ENCODE assay signal across 18 cellular contexts in the genomic region with DNA sequence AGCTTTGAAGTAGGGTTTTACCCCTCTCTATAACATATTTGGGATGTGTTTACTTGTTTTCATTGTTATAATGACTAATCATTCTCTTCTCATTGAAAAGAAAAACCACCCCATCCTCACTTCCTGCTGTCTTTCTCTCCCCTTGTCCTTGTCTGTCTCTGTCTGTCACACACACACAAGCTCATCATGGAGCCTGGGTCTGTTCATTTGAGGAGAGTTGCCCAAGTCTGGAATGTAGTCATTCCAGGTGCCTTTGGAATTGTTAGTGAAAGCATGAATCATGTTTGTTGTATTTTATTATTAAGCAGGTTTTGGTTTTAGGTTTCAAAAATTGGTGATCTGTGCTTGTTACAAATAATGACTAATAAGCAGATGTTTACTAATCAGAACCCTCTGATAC.
DNase-seq lines count a peak whose midpoint lies in the region; ATAC-seq, FAIRE-seq and TF ChIP-seq lines count a peak whose summit lies in the region.
"Had no signal": no experiment of that assay in that cellular context is flagged by ENCODE, and none has a peak within 500 bp of the region (broad histone marks: within the 10 kb centered on the region; RNA-seq: fewer than 3 reads in every experiment).

No MANE protein-coding gene starts in this region.

- H2AK5ac ChIP-seq in mesenchymal stem cell (ENCODE audit: low read length, severe bottlenecking) = no peak overlapping the region

- no peak overlapping the region for H3K4me2 ChIP-seq in mesenchymal stem cell (ENCODE audit: low read length, poor library complexity, severe bottlenecking)

- DNase-seq in CD8-positive, alpha-beta T cell = no peak
- DNase-seq in HFFc6 = no peak
- peak; percentile 98 for DNase-seq in bronchial epithelial cell (ENCODE audit: low read depth)
- DNase-seq in mesenchymal stem cell = no peak
- DNase-seq in NCI-H146 (lab: John Stamatoyannopoulos, UW) = no peak
- no peak for DNase-seq in stimulated activated naive B cell treated with anti-CD40 and anti-IgM and Interleukin-4, amounts not matched to agents 10 μg/mL and 1 μg/mL and 100 μg/mL, for 72 hours
- no peak for DNase-seq in NCI-H2081 treated with DMSO at 0.1 percent for 48 hours (lab: John Stamatoyannopoulos, UW)
- DNase-seq: activated CD4-positive, alpha-beta T cell treated with anti-CD3 and anti-CD28 coated beads, Interleukin-2, amount 50 U/mL, for 48 hours; cerebellar nuclear complex; endodermal cell; foreskin fibroblast; GF-D8; NCI-H1092 treated with DMSO at 0.1 percent for 48 hours; NCI-H774; thyroid gland had no signal

- FAIRE-seq in bronchial epithelial cell (lab: Jason Lieb, UNC) = no peak
- FAIRE-seq: GM12892 had no signal

- H2BK15ac ChIP-seq in mesenchymal stem cell (ENCODE audit: low read depth, poor library complexity, severe bottlenecking) = no peak overlapping the region

- H4K91ac ChIP-seq in mesenchymal stem cell (ENCODE audit: low read length) = no peak overlapping the region

- H4K8ac ChIP-seq in mesenchymal stem cell (ENCODE audit: low read length) = no peak overlapping the region

- H3K36me3 ChIP-seq in CD8-positive, alpha-beta T cell (ENCODE audit: insufficient read depth, low read length) = peaks cover 48% of the 10 kb centered on the region
- H3K36me3 ChIP-seq in bronchial epithelial cell (ENCODE audit: control insufficient read depth, insufficient read depth, low read length) (peaks cover 8% of the 10 kb centered on the region), mesenchymal stem cell (ENCODE audit: control insufficient read depth in 1 of 2, insufficient read depth in 2 of 2, low read depth in 1 of 2, low read length in 2 of 2) (peaks cover 26 to 99% of the 10 kb centered on the region in 2 experiments)

- POLR2A ChIA-PET in CD8-positive, alpha-beta T cell (lab: Charles Lee) = no interaction called here

- no peak overlapping the region for H2BK5ac ChIP-seq in mesenchymal stem cell (ENCODE audit: low read depth, low read length, poor library complexity, severe bottlenecking)

- no peaks in the 10 kb centered on the region for H3K27me3 Mint-ChIP-seq in CD8-positive, alpha-beta T cell (ENCODE audit: low read depth)
- peaks cover 2% of the 10 kb centered on the region for H3K27me3 Mint-ChIP-seq in HFFc6 (ENCODE audit: insufficient read depth)
- no peaks in the 10 kb centered on the region for H3K27me3 Mint-ChIP-seq in stimulated activated naive B cell treated with anti-CD40 and anti-IgM and Interleukin-4, amounts not matched to agents 10 μg/mL and 1 μg/mL and 100 μg/mL, for 72 hours

- no peak overlapping the region for H2AFZ ChIP-seq in mesenchymal stem cell (ENCODE audit: low read depth, low read length)

- H3K4me1 ChIP-seq in CD8-positive, alpha-beta T cell (ENCODE audit: insufficient read depth, low read length) = no peaks in the 10 kb centered on the region
- H3K4me1 ChIP-seq in mesenchymal stem cell (ENCODE audit: control insufficient read depth, insufficient read depth, low read depth, low read length) = peaks cover 3% of the 10 kb centered on the region

- no peaks in the 10 kb centered on the region for H3K9me3 ChIP-seq in CD8-positive, alpha-beta T cell (ENCODE audit: low read length)
- no peaks in the 10 kb centered on the region for H3K9me3 ChIP-seq in mesenchymal stem cell (ENCODE audit: control insufficient read depth, low read length)
- H3K9me3 ChIP-seq: thyroid gland had no signal

- H3K23ac ChIP-seq in mesenchymal stem cell (ENCODE audit: low read length in 2 of 2) = no peak overlapping the region

- peaks cover 39% of the 10 kb centered on the region for H3K79me1 ChIP-seq in mesenchymal stem cell (replicated peaks; ENCODE audit: low read length, poor library complexity, severe bottlenecking)

- peaks cover 11% of the 10 kb centered on the region for H3K4me1 Mint-ChIP-seq in CD8-positive, alpha-beta T cell (ENCODE audit: low read depth)
- peaks cover 18% of the 10 kb centered on the region for H3K4me1 Mint-ChIP-seq in HFFc6 (ENCODE audit: low read depth)
- H3K4me1 Mint-ChIP-seq in stimulated activated naive B cell treated with anti-CD40 and anti-IgM and Interleukin-4, amounts not matched to agents 10 μg/mL and 1 μg/mL and 100 μg/mL, for 72 hours = peaks cover 4 to 7% of the 10 kb centered on the region in 2 donors
- H3K4me1 Mint-ChIP-seq: endodermal cell had no signal

- peak overlapping the region; percentile 58 for H3K27ac Mint-ChIP-seq in CD8-positive, alpha-beta T cell
- peak overlapping the region; percentile 45 for H3K27ac Mint-ChIP-seq in HFFc6
- H3K27ac Mint-ChIP-seq in stimulated activated naive B cell treated with anti-CD40 and anti-IgM and Interleukin-4, amounts not matched to agents 10 μg/mL and 1 μg/mL and 100 μg/mL, for 72 hours = no peak overlapping the region

- TF ChIP-seq CTCF in CD8-positive, alpha-beta T cell (IDR thresholded peaks at IDR 0.05) = no peak
- TF ChIP-seq CTCF in HFFc6 (IDR thresholded peaks at IDR 0.05) = no peak
- TF ChIP-seq CTCF in bronchial epithelial cell (IDR thresholded peaks at IDR 0.05; ENCODE audit: insufficient read depth, low read length, severe bottlenecking) = no peak

- no peak overlapping the region for H3K4me3 ChIP-seq in CD8-positive, alpha-beta T cell (ENCODE audit: low read depth, low read length)
- H3K4me3 ChIP-seq in bronchial epithelial cell (ENCODE audit: low read depth, low read length) (no peak overlapping the region), mesenchymal stem cell (ENCODE audit: insufficient read depth in 1 of 2, low read depth in 1 of 2, low read length in 2 of 2) (no peak overlapping the region)
- H3K4me3 ChIP-seq: K562, thyroid gland had no signal

- H2BK12ac ChIP-seq in mesenchymal stem cell (ENCODE audit: low read length in 2 of 2) = no peak overlapping the region

- no peak overlapping the region for H3K18ac ChIP-seq in mesenchymal stem cell (ENCODE audit: low read depth in 1 of 2, low read length in 2 of 2)

- ATAC-seq in CD8-positive, alpha-beta T cell = no peak
- ATAC-seq in HG02610 (IDR thresholded peaks at IDR 0.05; ENCODE audit: unreplicated experiment) = no peak
- ATAC-seq in stimulated activated naive B cell treated with anti-CD40 and anti-IgM and Interleukin-4, amounts not matched to agents 10 μg/mL and 1 μg/mL and 100 μg/mL, for 72 hours (replicated peaks) = no peak
- ATAC-seq: K562 had no signal

- intact Hi-C loops in CD8-positive, alpha-beta T cell (cut with DNase I, micrococcal nuclease) = no loop called here

- H3K4me3 Mint-ChIP-seq in CD8-positive, alpha-beta T cell = no peak overlapping the region
- no peak overlapping the region for H3K4me3 Mint-ChIP-seq in HFFc6
- H3K4me3 Mint-ChIP-seq in stimulated activated naive B cell treated with anti-CD40 and anti-IgM and Interleukin-4, amounts not matched to agents 10 μg/mL and 1 μg/mL and 100 μg/mL, for 72 hours = no peak overlapping the region
- H3K4me3 Mint-ChIP-seq: endodermal cell had no signal

- H3K9me3 Mint-ChIP-seq in CD8-positive, alpha-beta T cell = no peaks in the 10 kb centered on the region
- no peaks in the 10 kb centered on the region for H3K9me3 Mint-ChIP-seq in HFFc6
- H3K9me3 Mint-ChIP-seq in stimulated activated naive B cell treated with anti-CD40 and anti-IgM and Interleukin-4, amounts not matched to agents 10 μg/mL and 1 μg/mL and 100 μg/mL, for 72 hours = no peaks in the 10 kb centered on the region
- H3K9me3 Mint-ChIP-seq: endodermal cell had no signal

- no peak overlapping the region for H3K4ac ChIP-seq in mesenchymal stem cell (ENCODE audit: low read depth in 1 of 2, low read length in 2 of 2)

- H3K27me3 ChIP-seq in CD8-positive, alpha-beta T cell (ENCODE audit: insufficient read depth, low read length) = no peaks in the 10 kb centered on the region
- no peaks in the 10 kb centered on the region for H3K27me3 ChIP-seq in bronchial epithelial cell (ENCODE audit: control insufficient read depth, insufficient read depth, low read length)
- H3K27me3 ChIP-seq in mesenchymal stem cell (ENCODE audit: control insufficient read depth in 1 of 2, insufficient read depth in 1 of 2, low read length in 2 of 2) = no peaks in the 10 kb centered on the region
- H3K27me3 ChIP-seq: thyroid gland had no signal

- peaks cover 89% of the 10 kb centered on the region for H3K36me3 Mint-ChIP-seq in CD8-positive, alpha-beta T cell
- peaks cover 34% of the 10 kb centered on the region for H3K36me3 Mint-ChIP-seq in HFFc6 (ENCODE audit: low read depth)
- peaks cover 36 to 58% of the 10 kb centered on the region in 2 donors for H3K36me3 Mint-ChIP-seq in stimulated activated naive B cell treated with anti-CD40 and anti-IgM and Interleukin-4, amounts not matched to agents 10 μg/mL and 1 μg/mL and 100 μg/mL, for 72 hours

- H3K27ac ChIP-seq in CD8-positive, alpha-beta T cell (ENCODE audit: low read depth, low read length) = no peak overlapping the region
- H3K27ac ChIP-seq in mesenchymal stem cell (ENCODE audit: low read length, poor library complexity, severe bottlenecking) = no peak overlapping the region
- H3K27ac ChIP-seq: thyroid gland had no signal

- H3K9ac ChIP-seq in mesenchymal stem cell (ENCODE audit: low read length) = peak overlapping the region; percentile 12

- H3K14ac ChIP-seq in mesenchymal stem cell (ENCODE audit: low read length in 2 of 2) = no peak overlapping the region

- CTCF ChIA-PET in CD8-positive, alpha-beta T cell (lab: Charles Lee) = interaction anchor here (1.1 to 1.2 kb wide), 2 partner anchors 11 to 439 kb away, joined by 3 to 4 read pairs; no protein-coding TSS in a partner anchor

- no peak overlapping the region for H2BK120ac ChIP-seq in mesenchymal stem cell (ENCODE audit: low read depth, low read length)
